ENCODE assay signal across 23 cellular contexts in the genomic region with DNA sequence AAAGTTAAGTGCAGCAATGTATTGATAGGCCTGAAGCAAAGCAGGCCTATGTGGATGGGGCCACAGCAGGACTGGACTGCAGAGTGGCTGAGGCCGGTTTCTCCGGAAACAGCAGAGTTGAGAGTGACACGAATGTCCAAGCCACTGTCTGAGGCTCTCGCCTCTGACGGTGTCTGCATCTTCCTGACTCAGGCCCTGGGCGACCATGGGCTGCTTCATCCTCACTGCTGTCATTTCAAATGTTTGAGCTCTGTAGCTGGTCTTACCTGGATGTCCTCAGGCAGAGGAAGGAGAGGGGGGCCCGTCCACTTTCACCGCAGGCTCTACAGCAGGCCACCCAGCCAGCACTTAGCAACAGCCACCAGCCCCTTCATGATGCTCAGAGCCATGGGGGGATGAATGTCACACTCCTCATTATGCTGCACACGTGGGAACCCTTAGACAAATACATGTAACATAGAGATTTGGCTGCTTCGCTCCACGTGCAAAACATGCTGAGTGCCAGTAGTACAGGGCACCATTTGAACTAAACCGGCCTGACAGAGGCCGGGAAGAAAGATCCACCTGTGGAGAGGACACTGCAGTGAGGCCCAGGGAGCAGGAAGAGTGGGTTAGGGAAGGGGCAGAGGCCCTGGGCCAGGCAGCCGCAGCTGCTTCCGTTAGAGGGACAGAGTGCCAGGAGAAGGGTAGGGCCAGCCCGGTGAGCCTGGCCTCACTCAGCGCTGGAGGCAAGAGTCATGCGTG. TPM values are rescaled to one million over a fixed set of nuclear protein-coding genes. Genes with fewer than 3 reads are reported as not detected.
"Had no signal": no experiment of that assay in that cellular context is flagged by ENCODE, and none has a peak within 500 bp of the region (broad histone marks: within the 10 kb centered on the region; RNA-seq: fewer than 3 reads in every experiment).

No MANE protein-coding gene starts in this region.

- H3K4me2 ChIP-seq: smooth muscle cell had no signal

- H3K9me3 ChIP-seq: breast epithelium, lower lobe of right lung, sigmoid colon, thyroid gland had no signal

- H3K27ac Mint-ChIP-seq: activated naive CD8-positive, alpha-beta T cell treated with anti-CD3 and anti-CD28 coated beads for 36 hours; T-helper 1 cell treated with Interleukin-12 subunit alpha and Interleukin-12 subunit beta and Interleukin-4 antibody, amounts not matched to agents 30 μg/mL and 1 μg/mL, for 36 hours had no signal

- DNase-seq: activated CD4-positive, alpha-beta T cell treated with anti-CD3 and anti-CD28 coated beads for 4 hours; activated CD4-positive, alpha-beta T cell treated with anti-CD3 and anti-CD28 coated beads, Interleukin-2, amount 50 U/mL, for 48 hours; activated CD4-positive, CD25-positive, alpha-beta regulatory T cell; activated CD8-positive, alpha-beta memory T cell treated with anti-CD3 and anti-CD28 coated beads, Interleukin-2, amount 50 U/mL, for 48 hours; activated naive CD4-positive, alpha-beta T cell treated with Interleukin-2 at 50 U/mL for 16 hours; activated naive CD8-positive, alpha-beta T cell treated with anti-CD3 and anti-CD28 coated beads for 36 hours; activated T-cell treated with anti-CD3 and anti-CD28 coated beads, Interleukin-2, amount 50 U/mL, for 4 hours; amniotic stem cell; effector CD4-positive, alpha-beta T cell; heart left ventricle; lower lobe of right lung; sigmoid colon; stimulated activated CD4-positive, alpha-beta T cell treated with anti-CD3 and anti-CD28 coated beads, Interleukin-2, amount 100 ng/mL, for 48 hours; stimulated activated naive CD4-positive, alpha-beta T cell treated with Interleukin-2 at 50 U/mL for 16 hours; substantia nigra; T1000; thyroid gland had no signal

- FAIRE-seq: endometrium, keratinocyte had no signal

- H3K36me3 ChIP-seq: breast epithelium, heart left ventricle, lower lobe of right lung, sigmoid colon, thyroid gland had no signal

- H3K27ac ChIP-seq: breast epithelium, heart left ventricle, lower lobe of right lung, sigmoid colon, thyroid gland had no signal

- ATAC-seq: activated T-cell treated with anti-CD3 and anti-CD28 coated beads, Interleukin-2, amount 50 U/mL, for 4 hours had no signal

- H3K9me3 Mint-ChIP-seq: activated naive CD8-positive, alpha-beta T cell treated with anti-CD3 and anti-CD28 coated beads for 36 hours; activated T-cell treated with anti-CD3 and anti-CD28 coated beads, Interleukin-2, amount 50 U/mL, for 4 hours; T-helper 1 cell treated with Interleukin-12 subunit alpha and Interleukin-12 subunit beta and Interleukin-4 antibody, amounts not matched to agents 30 μg/mL and 1 μg/mL, for 36 hours had no signal

- H3K4me1 Mint-ChIP-seq: activated naive CD8-positive, alpha-beta T cell treated with anti-CD3 and anti-CD28 coated beads for 36 hours had no signal

- H3K4me3 ChIP-seq: breast epithelium, heart left ventricle, lower lobe of right lung, sigmoid colon, smooth muscle cell, thyroid gland had no signal

- H3K36me3 Mint-ChIP-seq: activated naive CD8-positive, alpha-beta T cell treated with anti-CD3 and anti-CD28 coated beads for 36 hours had no signal

- H3K4me3 Mint-ChIP-seq: activated naive CD8-positive, alpha-beta T cell treated with anti-CD3 and anti-CD28 coated beads for 36 hours; activated T-cell treated with anti-CD3 and anti-CD28 coated beads, Interleukin-2, amount 50 U/mL, for 4 hours; T-helper 1 cell treated with Interleukin-12 subunit alpha and Interleukin-12 subunit beta and Interleukin-4 antibody, amounts not matched to agents 30 μg/mL and 1 μg/mL, for 36 hours had no signal

- H3K4me1 ChIP-seq: breast epithelium, lower lobe of right lung, sigmoid colon, thyroid gland had no signal

- H3K27me3 ChIP-seq: breast epithelium, heart left ventricle, sigmoid colon, thyroid gland had no signal

RNA-seq across cellular contexts. Expression of a gene that starts 31.7 kb away (rescaled TPM):
- total RNA-seq: activated CD8-positive, alpha-beta memory T cell treated with anti-CD3 and anti-CD28 coated beads for 36 hours; activated naive CD8-positive, alpha-beta T cell treated with anti-CD3 and anti-CD28 coated beads for 36 hours; activated T-cell treated with anti-CD3 and anti-CD28 coated beads, Interleukin-2, amount 50 U/mL, for 4 hours; heart left ventricle had no signal
